7 cellular contexts compared by ENCODE assay signal in genomic region chr4:26359511-26359910, GRCh38. TPM values are rescaled to one million over a fixed set of nuclear protein-coding genes. Genes with fewer than 3 reads are reported as not detected.
DNase-seq lines count a peak whose midpoint lies in the region; ATAC-seq, FAIRE-seq and TF ChIP-seq lines count a peak whose summit lies in the region.
"Not testable (repeated sequence)": the region's sequence is repeated elsewhere in the genome, so short reads cannot be mapped to it uniquely, and the experiment has no call there.

No MANE protein-coding gene starts in this region.

- H3K27me3 ChIP-seq in H9 (ENCODE audit: insufficient read depth, low read length); endodermal cell (ENCODE audit: control insufficient read depth, insufficient read depth, low read length, poor library complexity, severe bottlenecking); smooth muscle cell (ENCODE audit: low read depth): not testable (repeated sequence)

- peak; percentile 16 for FAIRE-seq in GM12891 (lab: Jason Lieb, UNC)

- H3K36me3 Mint-ChIP-seq in H9 (ENCODE audit: insufficient read depth in 1 of 3, low read depth in 3 of 3); endodermal cell (ENCODE audit: low read depth): not testable (repeated sequence)

- not testable (repeated sequence) for H3K56ac ChIP-seq in H9 (ENCODE audit: insufficient read length, low read depth, low read length)

- not testable (repeated sequence) for H3K27me3 Mint-ChIP-seq in H9 (ENCODE audit: low read depth); endodermal cell (ENCODE audit: insufficient read depth)

- not testable (repeated sequence) for H3K4me1 ChIP-seq in H9 (ENCODE audit: insufficient read depth, low read length); endodermal cell (ENCODE audit: control insufficient read depth, insufficient read depth, low read length); smooth muscle cell (ENCODE audit: low read depth)

- not testable (repeated sequence) for H3K27ac ChIP-seq in H9 (ENCODE audit: insufficient read length, low read depth, low read length); endodermal cell (ENCODE audit: low read depth, low read length); smooth muscle cell (ENCODE audit: low read depth)

- H2BK15ac ChIP-seq in H9 (ENCODE audit: low read depth, low read length): not testable (repeated sequence)

- H2AFZ ChIP-seq in H9 (ENCODE audit: low read length); smooth muscle cell (ENCODE audit: low read depth): not testable (repeated sequence)

- ATAC-seq in left ventricle myocardium superior (peak; percentile 34), left colon (peak; percentile 42)

- not testable (repeated sequence) for H3K23me2 ChIP-seq in H9 (ENCODE audit: insufficient read length, low read depth, low read length, poor library complexity, severe bottlenecking)

- not testable (repeated sequence) for H2BK12ac ChIP-seq in H9 (ENCODE audit: insufficient read length, low read depth, low read length)

- H2BK5ac ChIP-seq in H9 (ENCODE audit: insufficient read length, low read length): not testable (repeated sequence)

- DNase-seq in GM12891 (ENCODE audit: insufficient read length, low spot score); left ventricle myocardium superior; left colon; smooth muscle cell (lab: John Stamatoyannopoulos, UW; ENCODE audit: unreplicated experiment): not testable (repeated sequence)
- DNase-seq in H9: peak; percentile 36
- peak; percentile 53 for DNase-seq in endodermal cell

- H3K4me3 ChIP-seq in WI38 (ENCODE audit: low read depth, low read length) (0 out of 2 replicates have a peak overlapping the region, but pooled peaks have one; percentile 3), smooth muscle cell (peak overlapping the region; percentile 34)
- H3K4me3 ChIP-seq in endodermal cell (ENCODE audit: low read length): not testable (repeated sequence)

- intact Hi-C loops in left ventricle myocardium superior (cut with micrococcal nuclease); left colon (cut with DNase I, micrococcal nuclease): not testable (repeated sequence)

- H4K8ac ChIP-seq in H9 (replicated peaks; ENCODE audit: insufficient read length, low read depth, low read length): not testable (repeated sequence)

- H3K79me2 ChIP-seq in H9 (ENCODE audit: insufficient read depth, low read length): peaks cover 59% of the 10 kb centered on the region; the same call in 1 of the 2 replicates
- peaks cover 100% of the 10 kb centered on the region for H3K79me2 ChIP-seq in smooth muscle cell (ENCODE audit: low read depth)

- H2BK20ac ChIP-seq in H9 (ENCODE audit: low read depth, low read length, poor library complexity, severe bottlenecking): not testable (repeated sequence)

- no CpG with 5 or more reads among the region's 32 CpGs for WGBS in H9 (ENCODE audit: extremely low coverage, insufficient read length, low lambda C conversion rate)
- WGBS in endodermal cell (ENCODE audit: insufficient coverage in 1 of 2, insufficient read length in 1 of 2), 2 experiments: 87 to 95% methylated on average over 10 to 32 of the region's 32 CpGs
- 40% methylated on average over 27 of the region's 32 CpGs for WGBS in smooth muscle cell (ENCODE audit: low lambda C conversion rate)

- H3K4me1 Mint-ChIP-seq in H9 (peaks cover 18 to 21% of the 10 kb centered on the region in 2 experiments), endodermal cell (peaks cover 16% of the 10 kb centered on the region)

- H3K9me3 ChIP-seq in H9 (ENCODE audit: control insufficient read depth, low read depth, low read length); endodermal cell (ENCODE audit: control insufficient read depth, low read length); smooth muscle cell (replicated peaks; ENCODE audit: low read depth): not testable (repeated sequence)

- H3T11ph ChIP-seq in H9 (ENCODE audit: low read length): not testable (repeated sequence)

- H3K9me3 Mint-ChIP-seq in H9, endodermal cell: not testable (repeated sequence)

- H3F3A ChIP-seq in smooth muscle cell (ENCODE audit: low read depth): not testable (repeated sequence)

- not testable (repeated sequence) for H3K4me2 ChIP-seq in H9 (ENCODE audit: insufficient read depth, insufficient read length, low read length)
- H3K4me2 ChIP-seq in smooth muscle cell: peak overlapping the region; percentile 73

- not testable (repeated sequence) for TF ChIP-seq CTCF in H9 (conservative IDR thresholded peaks at IDR 0.05); WI38 (IDR thresholded peaks at IDR 0.05; ENCODE audit: low read depth, low read length); endodermal cell (conservative IDR thresholded peaks at IDR 0.05); smooth muscle cell (IDR thresholded peaks at IDR 0.05; ENCODE audit: borderline replicate concordance, insufficient read depth, poor library complexity, severe bottlenecking)

- H2AK5ac ChIP-seq in H9 (ENCODE audit: insufficient read length, low read length): not testable (repeated sequence)

- not testable (repeated sequence) for H4K20me1 ChIP-seq in H9 (ENCODE audit: control insufficient read depth, insufficient read depth, insufficient read length)
- H4K20me1 ChIP-seq in smooth muscle cell (ENCODE audit: low read depth): peaks cover 100% of the 10 kb centered on the region

- H3K18ac ChIP-seq in H9 (ENCODE audit: insufficient read length, low read depth, low read length): not testable (repeated sequence)

- H3K4ac ChIP-seq in H9 (ENCODE audit: low read depth, low read length): not testable (repeated sequence)

- not testable (repeated sequence) for H3K4me3 Mint-ChIP-seq in H9
- H3K4me3 Mint-ChIP-seq in endodermal cell: peak overlapping the region; percentile 24

- H3K23ac ChIP-seq in H9 (ENCODE audit: insufficient read length, low read depth, low read length): not testable (repeated sequence)

- not testable (repeated sequence) for H3K27ac Mint-ChIP-seq in H9, endodermal cell

- H3K79me1 ChIP-seq in H9 (ENCODE audit: insufficient read depth, low read depth, low read length, poor library complexity, severe bottlenecking): not testable (repeated sequence)

- H3K9ac ChIP-seq in H9 (ENCODE audit: extremely low read depth, insufficient read length, low read length); endodermal cell (ENCODE audit: extremely low read depth, low read length, poor library complexity, severe bottlenecking); smooth muscle cell (ENCODE audit: low read depth): not testable (repeated sequence)

- H4K91ac ChIP-seq in H9 (ENCODE audit: insufficient read length, low read depth, low read length): not testable (repeated sequence)

- H2BK120ac ChIP-seq in H9 (ENCODE audit: low read depth, low read length, poor library complexity, severe bottlenecking): not testable (repeated sequence)

- TF ChIP-seq POLR2A in GM12891 (IDR thresholded peaks at IDR 0.05; ENCODE audit: low read depth, low read length): not testable (repeated sequence)

- not testable (repeated sequence) for H3K36me3 ChIP-seq in endodermal cell (ENCODE audit: control insufficient read depth, insufficient read depth, low read length); smooth muscle cell (ENCODE audit: low read depth)

- not testable (repeated sequence) for H4K5ac ChIP-seq in H9 (ENCODE audit: insufficient read length, low read depth, low read length)

- not testable (repeated sequence) for H3K14ac ChIP-seq in H9 (ENCODE audit: insufficient read depth, low read length)

RNA-seq across cellular contexts. Expression of gene RBPJ, which starts 38.7 kb away (rescaled TPM):
- 30.5 TPM for polyA plus RNA-seq in GM12891 (2012; ENCODE audit: low read depth, missing spikeins)
- total RNA-seq in H9 (2021) (155 and 166 TPM in 2 replicates), endodermal cell (10 to 100 TPM; 71.1 to 78.0 TPM), left ventricle myocardium superior (48.4 TPM), left colon (10 to 100 TPM; 32.6 to 53.2 TPM), smooth muscle cell (96.9 and 183 TPM in 2 replicates)
- polyA plus RNA-seq in endodermal cell (2013, experiment 1 of 2): 76.5 TPM
- 71.4 TPM for polyA plus RNA-seq in endodermal cell (2013, experiment 2 of 2)
- 135 and 137 TPM in 2 replicates for polyA plus RNA-seq in smooth muscle cell
